In genomic region chr18:49966090-49966489, GRCh38 we compare ENCODE assay signal across 1 cellular context.
TF ChIP-seq lines count a peak whose summit lies in the region.

No MANE protein-coding gene starts in this region.

TF ChIP-seq in HCT116, 20 proteins besides CTCF, POLR2A, EP300 and RAD21 (continued from another document):
- TF ChIP-seq MAX (IDR thresholded peaks at IDR 0.05) (peak; percentile 57; the same call in 1 of the 2 replicates), FOSL1 (IDR thresholded peaks at IDR 0.05; ENCODE audit: low read depth) (peak; percentile 66; the same call in 1 of the 2 replicates), SP1 (IDR thresholded peaks at IDR 0.05; ENCODE audit: low read depth) (peak; percentile 77), ZFX (IDR thresholded peaks at IDR 0.05) (no peak), POLR2AphosphoS5 (IDR thresholded peaks at IDR 0.05; ENCODE audit: low read depth, low read length) (peak; percentile 39; the same call in 1 of the 2 replicates), EZH2phosphoT487 (IDR thresholded peaks at IDR 0.05; ENCODE audit: borderline replicate concordance) (no peak), TCF7L2 (IDR thresholded peaks at IDR 0.05; ENCODE audit: borderline replicate concordance, extremely low read depth, insufficient read depth, insufficient read length) (peak; percentile 55), EZH2 (IDR thresholded peaks at IDR 0.05) (no peak), ZBTB33 (IDR thresholded peaks at IDR 0.05; ENCODE audit: extremely low read depth, insufficient replicate concordance, low read length) (no peak), ELF1 (IDR thresholded peaks at IDR 0.05; ENCODE audit: borderline replicate concordance, low read depth) (no peak), CBX3 (IDR thresholded peaks at IDR 0.05; ENCODE audit: low read depth) (0 out of 2 replicates have a peak, but pooled peaks have one; percentile 62), EGR1 (IDR thresholded peaks at IDR 0.05; ENCODE audit: low read depth) (0 out of 2 replicates have a peak, but pooled peaks have one; percentile 40), YY1 (IDR thresholded peaks at IDR 0.05; ENCODE audit: extremely low read depth, insufficient replicate concordance, low read depth, low read length) (no peak), SRF (IDR thresholded peaks at IDR 0.05; ENCODE audit: low read depth) (no peak), ZNF274 (IDR thresholded peaks at IDR 0.05; ENCODE audit: low read depth, low read length) (no peak), CEBPB (IDR thresholded peaks at IDR 0.05; ENCODE audit: low read depth) (peak; percentile 77; the same call in 1 of the 2 replicates)
- TF ChIP-seq, protein P1, sequence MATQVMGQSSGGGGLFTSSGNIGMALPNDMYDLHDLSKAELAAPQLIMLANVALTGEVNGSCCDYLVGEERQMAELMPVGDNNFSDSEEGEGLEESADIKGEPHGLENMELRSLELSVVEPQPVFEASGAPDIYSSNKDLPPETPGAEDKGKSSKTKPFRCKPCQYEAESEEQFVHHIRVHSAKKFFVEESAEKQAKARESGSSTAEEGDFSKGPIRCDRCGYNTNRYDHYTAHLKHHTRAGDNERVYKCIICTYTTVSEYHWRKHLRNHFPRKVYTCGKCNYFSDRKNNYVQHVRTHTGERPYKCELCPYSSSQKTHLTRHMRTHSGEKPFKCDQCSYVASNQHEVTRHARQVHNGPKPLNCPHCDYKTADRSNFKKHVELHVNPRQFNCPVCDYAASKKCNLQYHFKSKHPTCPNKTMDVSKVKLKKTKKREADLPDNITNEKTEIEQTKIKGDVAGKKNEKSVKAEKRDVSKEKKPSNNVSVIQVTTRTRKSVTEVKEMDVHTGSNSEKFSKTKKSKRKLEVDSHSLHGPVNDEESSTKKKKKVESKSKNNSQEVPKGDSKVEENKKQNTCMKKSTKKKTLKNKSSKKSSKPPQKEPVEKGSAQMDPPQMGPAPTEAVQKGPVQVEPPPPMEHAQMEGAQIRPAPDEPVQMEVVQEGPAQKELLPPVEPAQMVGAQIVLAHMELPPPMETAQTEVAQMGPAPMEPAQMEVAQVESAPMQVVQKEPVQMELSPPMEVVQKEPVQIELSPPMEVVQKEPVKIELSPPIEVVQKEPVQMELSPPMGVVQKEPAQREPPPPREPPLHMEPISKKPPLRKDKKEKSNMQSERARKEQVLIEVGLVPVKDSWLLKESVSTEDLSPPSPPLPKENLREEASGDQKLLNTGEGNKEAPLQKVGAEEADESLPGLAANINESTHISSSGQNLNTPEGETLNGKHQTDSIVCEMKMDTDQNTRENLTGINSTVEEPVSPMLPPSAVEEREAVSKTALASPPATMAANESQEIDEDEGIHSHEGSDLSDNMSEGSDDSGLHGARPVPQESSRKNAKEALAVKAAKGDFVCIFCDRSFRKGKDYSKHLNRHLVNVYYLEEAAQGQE (IDR thresholded peaks at IDR 0.05; ENCODE audit: low read depth) = no peak
- TF ChIP-seq, protein P2, sequence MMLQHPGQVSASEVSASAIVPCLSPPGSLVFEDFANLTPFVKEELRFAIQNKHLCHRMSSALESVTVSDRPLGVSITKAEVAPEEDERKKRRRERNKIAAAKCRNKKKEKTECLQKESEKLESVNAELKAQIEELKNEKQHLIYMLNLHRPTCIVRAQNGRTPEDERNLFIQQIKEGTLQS (IDR thresholded peaks at IDR 0.05) = no peak
TF ChIP-seq in HCT116: peak in this region for 10.
